In the genomic region with DNA sequence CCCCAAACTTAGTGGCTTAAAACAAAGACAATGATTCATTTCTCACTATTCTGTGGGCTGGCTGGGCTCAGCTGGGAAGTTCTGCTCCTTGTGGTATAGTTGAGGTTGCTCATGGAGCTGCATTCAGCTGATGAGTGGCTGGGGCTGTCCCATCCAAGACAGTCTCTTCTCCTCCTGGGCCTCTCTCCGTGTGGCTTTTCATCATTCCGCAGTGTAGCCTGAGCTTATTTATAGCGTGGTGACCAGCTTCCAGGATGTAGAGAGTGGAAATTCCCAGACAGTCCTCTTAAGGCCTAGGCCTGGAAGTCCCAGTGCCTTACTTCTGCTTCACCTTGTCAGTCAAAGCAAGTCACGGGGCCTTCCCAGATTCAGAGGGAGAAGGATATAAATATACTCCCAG, we compare ENCODE assay signal across 10 cellular contexts.
A peak's percentile ranks its signal among the peaks of the same experiment; 100 is the strongest.
DNase-seq lines count a peak whose midpoint lies in the region; ATAC-seq and TF ChIP-seq lines count a peak whose summit lies in the region.
"Had no signal": no experiment of that assay in that cellular context is flagged by ENCODE, and none has a peak within 500 bp of the region (broad histone marks: within the 10 kb centered on the region; RNA-seq: fewer than 3 reads in every experiment).

No MANE protein-coding gene starts in this region.

- no peak overlapping the region for H3K4me2 ChIP-seq in smooth muscle cell

- no peak overlapping the region for H2AFZ ChIP-seq in smooth muscle cell (ENCODE audit: low read depth)

- peaks cover 0 to 7% of the 10 kb centered on the region in 2 donors for H3K27me3 Mint-ChIP-seq in natural killer cell (ENCODE audit: low read depth in 2 of 2)

- H3K4me1 ChIP-seq in smooth muscle cell (ENCODE audit: low read depth) = no peaks in the 10 kb centered on the region

- no peaks in the 10 kb centered on the region for H3K9me3 ChIP-seq in smooth muscle cell (replicated peaks; ENCODE audit: low read depth)

- no peaks in the 10 kb centered on the region for H3K27me3 ChIP-seq in smooth muscle cell (ENCODE audit: low read depth)
- H3K27me3 ChIP-seq: dorsolateral prefrontal cortex had no signal

- H3K9ac ChIP-seq in smooth muscle cell (ENCODE audit: low read depth) = no peak overlapping the region

- no peak overlapping the region for H3K27ac Mint-ChIP-seq in natural killer cell

- H3K4me3 ChIP-seq in cardiac fibroblast (replicated peaks in 1 of 2; ENCODE audit: low read depth in 2 of 2, low read length in 2 of 2) = no peak overlapping the region
- H3K4me3 ChIP-seq in smooth muscle cell = no peak overlapping the region
- H3K4me3 ChIP-seq: dorsolateral prefrontal cortex had no signal

- TF ChIP-seq CTCF in cardiac fibroblast (IDR thresholded peaks at IDR 0.05; ENCODE audit: low read depth, low read length) (no peak), smooth muscle cell (IDR thresholded peaks at IDR 0.05; ENCODE audit: borderline replicate concordance, insufficient read depth, poor library complexity, severe bottlenecking) (no peak), natural killer cell (IDR thresholded peaks at IDR 0.05) (no peak)

- intact Hi-C loops in natural killer cell (cut with micrococcal nuclease) = no loop called here

- peak overlapping the region; percentile 69 for H3K27ac ChIP-seq in smooth muscle cell (ENCODE audit: low read depth)
- H3K27ac ChIP-seq: dorsolateral prefrontal cortex had no signal

- no peaks in the 10 kb centered on the region for H3K79me2 ChIP-seq in smooth muscle cell (ENCODE audit: low read depth)

- H3K4me1 Mint-ChIP-seq in natural killer cell = peaks cover 0 to 5% of the 10 kb centered on the region in 2 donors

- WGBS in smooth muscle cell (ENCODE audit: low lambda C conversion rate) = 54% methylated on average over 4 of the region's 4 CpGs

- peaks cover 5 to 7% of the 10 kb centered on the region in 2 donors for H3K9me3 Mint-ChIP-seq in natural killer cell

- no peaks in the 10 kb centered on the region for H3K36me3 Mint-ChIP-seq in natural killer cell

- peak; percentile 45 to 52 for DNase-seq in activated T-cell treated with anti-CD3 and anti-CD28 coated beads, Interleukin-2, amount 50 U/mL, for 48 hours
- DNase-seq in activated T-cell treated with anti-CD3 and anti-CD28 coated beads for 4 hours (no peak), cardiac fibroblast (ENCODE audit: low read depth in 2 of 2) (peak; percentile 35 to 78), smooth muscle cell (lab: John Stamatoyannopoulos, UW; ENCODE audit: unreplicated experiment) (no peak), natural killer cell (no peak), NK-92 (lab: John Stamatoyannopoulos, UW; ENCODE audit: unreplicated experiment) (no peak), NCI-H1092 (lab: John Stamatoyannopoulos, UW) (no peak)
- DNase-seq: dorsolateral prefrontal cortex, NCI-H1417 had no signal

- ATAC-seq in HG02763 (IDR thresholded peaks at IDR 0.05; ENCODE audit: unreplicated experiment) (peak; percentile 78), natural killer cell (no peak)

- H3K4me3 Mint-ChIP-seq in natural killer cell = no peak overlapping the region

- H3K36me3 ChIP-seq in smooth muscle cell (ENCODE audit: low read depth) = no peaks in the 10 kb centered on the region

- H4K20me1 ChIP-seq in smooth muscle cell (ENCODE audit: low read depth) = no peaks in the 10 kb centered on the region

- no peaks in the 10 kb centered on the region for H3F3A ChIP-seq in smooth muscle cell (ENCODE audit: low read depth)

Comparison
In these comparisons a context has a peak if more than half of its experiments do, and no peak if none do; other contexts are left out.
1. DNase-seq: peak in activated T-cell treated with anti-CD3 and anti-CD28 coated beads, Interleukin-2, amount 50 U/mL, for 48 hours (2 of 2) and cardiac fibroblast (2 of 2); none in activated T-cell treated with anti-CD3 and anti-CD28 coated beads for 4 hours (single experiment), smooth muscle cell (single experiment), natural killer cell (single experiment), NK-92 (single experiment) and NCI-H1092 (single experiment).